Comparison of ENCODE assay signal across 1 cellular context in genomic region chr1:8259498-8260290, GRCh38.
TF ChIP-seq lines count a peak whose summit lies in the region.

No MANE protein-coding gene starts in this region.

TF ChIP-seq in HepG2, 621 proteins besides CTCF, POLR2A, EP300 and RAD21 (continued from another document and continues in another):
- TF ChIP-seq, protein P1, sequence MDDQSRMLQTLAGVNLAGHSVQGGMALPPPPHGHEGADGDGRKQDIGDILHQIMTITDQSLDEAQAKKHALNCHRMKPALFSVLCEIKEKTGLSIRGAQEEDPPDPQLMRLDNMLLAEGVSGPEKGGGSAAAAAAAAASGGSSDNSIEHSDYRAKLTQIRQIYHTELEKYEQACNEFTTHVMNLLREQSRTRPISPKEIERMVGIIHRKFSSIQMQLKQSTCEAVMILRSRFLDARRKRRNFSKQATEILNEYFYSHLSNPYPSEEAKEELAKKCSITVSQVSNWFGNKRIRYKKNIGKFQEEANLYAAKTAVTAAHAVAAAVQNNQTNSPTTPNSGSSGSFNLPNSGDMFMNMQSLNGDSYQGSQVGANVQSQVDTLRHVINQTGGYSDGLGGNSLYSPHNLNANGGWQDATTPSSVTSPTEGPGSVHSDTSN (CRISPR knock-in tag; IDR thresholded peaks at IDR 0.05; ENCODE audit: borderline replicate concordance) = no peak
- TF ChIP-seq XRCC5 (optimal IDR thresholded peaks at IDR 0.05; ENCODE audit: low read length) (peak; percentile 38), AHR (CRISPR knock-in tag; IDR thresholded peaks at IDR 0.05) (no peak), ZNF746 (CRISPR knock-in tag; IDR thresholded peaks at IDR 0.05) (no peak), XBP1 (CRISPR knock-in tag; IDR thresholded peaks at IDR 0.05) (no peak), SATB2 (CRISPR knock-in tag; IDR thresholded peaks at IDR 0.05) (no peak), CBX5 (CRISPR knock-in tag; IDR thresholded peaks at IDR 0.05; ENCODE audit: borderline replicate concordance) (peak; percentile 64; the same call in 1 of the 2 replicates), ZNF619 (CRISPR knock-in tag; IDR thresholded peaks at IDR 0.05) (0 out of 2 replicates have a peak, but pooled peaks have one; percentile 47), SRSF1 (optimal IDR thresholded peaks at IDR 0.05; ENCODE audit: low read depth, low read length) (no peak), NR0B2 (CRISPR knock-in tag; IDR thresholded peaks at IDR 0.05) (no peak), NR2F1 (CRISPR knock-in tag; IDR thresholded peaks at IDR 0.05) (peak in 1 of 2 experiments; percentile 20; a peak in 2 of 4 replicates), ZNF225 (CRISPR knock-in tag; IDR thresholded peaks at IDR 0.05) (no peak), ZNF160 (CRISPR knock-in tag; IDR thresholded peaks at IDR 0.05) (no peak; the same call in 1 of the 2 replicates), GATAD1 (CRISPR knock-in tag; IDR thresholded peaks at IDR 0.05) (no peak), CCAR2 (optimal IDR thresholded peaks at IDR 0.05; ENCODE audit: low read depth, low read length) (no peak), POGZ (CRISPR knock-in tag; IDR thresholded peaks at IDR 0.05) (no peak; the same call in 1 of the 2 replicates), NFYC (CRISPR knock-in tag; IDR thresholded peaks at IDR 0.05) (no peak), CENPBD1 (CRISPR knock-in tag; IDR thresholded peaks at IDR 0.05; ENCODE audit: borderline replicate concordance, low read depth) (no peak), GFI1 (CRISPR knock-in tag; IDR thresholded peaks at IDR 0.05; ENCODE audit: borderline replicate concordance) (no peak), MATR3 (CRISPR knock-in tag; IDR thresholded peaks at IDR 0.05) (no peak), NFE2L2 (IDR thresholded peaks at IDR 0.05; ENCODE audit: low read length) (no peak), PRDM15 (CRISPR knock-in tag; IDR thresholded peaks at IDR 0.05) (no peak), ONECUT2 (CRISPR knock-in tag; IDR thresholded peaks at IDR 0.05) (no peak), HNF4G (IDR thresholded peaks at IDR 0.05; ENCODE audit: borderline replicate concordance, low read depth, low read length) (peak; percentile 54; the same call in 1 of the 2 replicates), HNF4G (CRISPR knock-in tag; IDR thresholded peaks at IDR 0.05; ENCODE audit: borderline replicate concordance, low read depth) (no peak), ZNF775 (CRISPR knock-in tag; IDR thresholded peaks at IDR 0.05; ENCODE audit: borderline replicate concordance) (no peak), ZNF776 (CRISPR knock-in tag; IDR thresholded peaks at IDR 0.05) (no peak), ISX (CRISPR knock-in tag; conservative IDR thresholded peaks at IDR 0.05) (no peak), ZFP37 (CRISPR knock-in tag; IDR thresholded peaks at IDR 0.05; ENCODE audit: borderline replicate concordance) (no peak), KDM5B (CRISPR knock-in tag; IDR thresholded peaks at IDR 0.05; ENCODE audit: borderline replicate concordance) (no peak), KDM2A (CRISPR knock-in tag; IDR thresholded peaks at IDR 0.05; ENCODE audit: borderline replicate concordance, low read depth) (no peak), POLR2AphosphoS5 (IDR thresholded peaks at IDR 0.05; ENCODE audit: low read depth, low read length) (no peak; the same call in 1 of the 2 replicates)
- TF ChIP-seq, protein P2, sequence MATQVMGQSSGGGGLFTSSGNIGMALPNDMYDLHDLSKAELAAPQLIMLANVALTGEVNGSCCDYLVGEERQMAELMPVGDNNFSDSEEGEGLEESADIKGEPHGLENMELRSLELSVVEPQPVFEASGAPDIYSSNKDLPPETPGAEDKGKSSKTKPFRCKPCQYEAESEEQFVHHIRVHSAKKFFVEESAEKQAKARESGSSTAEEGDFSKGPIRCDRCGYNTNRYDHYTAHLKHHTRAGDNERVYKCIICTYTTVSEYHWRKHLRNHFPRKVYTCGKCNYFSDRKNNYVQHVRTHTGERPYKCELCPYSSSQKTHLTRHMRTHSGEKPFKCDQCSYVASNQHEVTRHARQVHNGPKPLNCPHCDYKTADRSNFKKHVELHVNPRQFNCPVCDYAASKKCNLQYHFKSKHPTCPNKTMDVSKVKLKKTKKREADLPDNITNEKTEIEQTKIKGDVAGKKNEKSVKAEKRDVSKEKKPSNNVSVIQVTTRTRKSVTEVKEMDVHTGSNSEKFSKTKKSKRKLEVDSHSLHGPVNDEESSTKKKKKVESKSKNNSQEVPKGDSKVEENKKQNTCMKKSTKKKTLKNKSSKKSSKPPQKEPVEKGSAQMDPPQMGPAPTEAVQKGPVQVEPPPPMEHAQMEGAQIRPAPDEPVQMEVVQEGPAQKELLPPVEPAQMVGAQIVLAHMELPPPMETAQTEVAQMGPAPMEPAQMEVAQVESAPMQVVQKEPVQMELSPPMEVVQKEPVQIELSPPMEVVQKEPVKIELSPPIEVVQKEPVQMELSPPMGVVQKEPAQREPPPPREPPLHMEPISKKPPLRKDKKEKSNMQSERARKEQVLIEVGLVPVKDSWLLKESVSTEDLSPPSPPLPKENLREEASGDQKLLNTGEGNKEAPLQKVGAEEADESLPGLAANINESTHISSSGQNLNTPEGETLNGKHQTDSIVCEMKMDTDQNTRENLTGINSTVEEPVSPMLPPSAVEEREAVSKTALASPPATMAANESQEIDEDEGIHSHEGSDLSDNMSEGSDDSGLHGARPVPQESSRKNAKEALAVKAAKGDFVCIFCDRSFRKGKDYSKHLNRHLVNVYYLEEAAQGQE (IDR thresholded peaks at IDR 0.05; ENCODE audit: borderline replicate concordance in 1 of 2, low read depth in 1 of 2, low read length in 2 of 2) = 0 out of 4 replicates have a peak, but pooled peaks of 1 of the 2 experiments have one; percentile 52
- TF ChIP-seq, protein P3, sequence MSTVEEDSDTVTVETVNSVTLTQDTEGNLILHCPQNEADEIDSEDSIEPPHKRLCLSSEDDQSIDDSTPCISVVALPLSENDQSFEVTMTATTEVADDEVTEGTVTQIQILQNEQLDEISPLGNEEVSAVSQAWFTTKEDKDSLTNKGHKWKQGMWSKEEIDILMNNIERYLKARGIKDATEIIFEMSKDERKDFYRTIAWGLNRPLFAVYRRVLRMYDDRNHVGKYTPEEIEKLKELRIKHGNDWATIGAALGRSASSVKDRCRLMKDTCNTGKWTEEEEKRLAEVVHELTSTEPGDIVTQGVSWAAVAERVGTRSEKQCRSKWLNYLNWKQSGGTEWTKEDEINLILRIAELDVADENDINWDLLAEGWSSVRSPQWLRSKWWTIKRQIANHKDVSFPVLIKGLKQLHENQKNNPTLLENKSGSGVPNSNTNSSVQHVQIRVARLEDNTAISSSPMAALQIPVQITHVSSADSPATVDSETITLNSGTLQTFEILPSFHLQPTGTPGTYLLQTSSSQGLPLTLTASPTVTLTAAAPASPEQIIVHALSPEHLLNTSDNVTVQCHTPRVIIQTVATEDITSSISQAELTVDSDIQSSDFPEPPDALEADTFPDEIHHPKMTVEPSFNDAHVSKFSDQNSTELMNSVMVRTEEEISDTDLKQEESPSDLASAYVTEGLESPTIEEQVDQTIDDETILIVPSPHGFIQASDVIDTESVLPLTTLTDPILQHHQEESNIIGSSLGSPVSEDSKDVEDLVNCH (CRISPR knock-in tag; IDR thresholded peaks at IDR 0.05) = no peak
- TF ChIP-seq, protein P4, sequence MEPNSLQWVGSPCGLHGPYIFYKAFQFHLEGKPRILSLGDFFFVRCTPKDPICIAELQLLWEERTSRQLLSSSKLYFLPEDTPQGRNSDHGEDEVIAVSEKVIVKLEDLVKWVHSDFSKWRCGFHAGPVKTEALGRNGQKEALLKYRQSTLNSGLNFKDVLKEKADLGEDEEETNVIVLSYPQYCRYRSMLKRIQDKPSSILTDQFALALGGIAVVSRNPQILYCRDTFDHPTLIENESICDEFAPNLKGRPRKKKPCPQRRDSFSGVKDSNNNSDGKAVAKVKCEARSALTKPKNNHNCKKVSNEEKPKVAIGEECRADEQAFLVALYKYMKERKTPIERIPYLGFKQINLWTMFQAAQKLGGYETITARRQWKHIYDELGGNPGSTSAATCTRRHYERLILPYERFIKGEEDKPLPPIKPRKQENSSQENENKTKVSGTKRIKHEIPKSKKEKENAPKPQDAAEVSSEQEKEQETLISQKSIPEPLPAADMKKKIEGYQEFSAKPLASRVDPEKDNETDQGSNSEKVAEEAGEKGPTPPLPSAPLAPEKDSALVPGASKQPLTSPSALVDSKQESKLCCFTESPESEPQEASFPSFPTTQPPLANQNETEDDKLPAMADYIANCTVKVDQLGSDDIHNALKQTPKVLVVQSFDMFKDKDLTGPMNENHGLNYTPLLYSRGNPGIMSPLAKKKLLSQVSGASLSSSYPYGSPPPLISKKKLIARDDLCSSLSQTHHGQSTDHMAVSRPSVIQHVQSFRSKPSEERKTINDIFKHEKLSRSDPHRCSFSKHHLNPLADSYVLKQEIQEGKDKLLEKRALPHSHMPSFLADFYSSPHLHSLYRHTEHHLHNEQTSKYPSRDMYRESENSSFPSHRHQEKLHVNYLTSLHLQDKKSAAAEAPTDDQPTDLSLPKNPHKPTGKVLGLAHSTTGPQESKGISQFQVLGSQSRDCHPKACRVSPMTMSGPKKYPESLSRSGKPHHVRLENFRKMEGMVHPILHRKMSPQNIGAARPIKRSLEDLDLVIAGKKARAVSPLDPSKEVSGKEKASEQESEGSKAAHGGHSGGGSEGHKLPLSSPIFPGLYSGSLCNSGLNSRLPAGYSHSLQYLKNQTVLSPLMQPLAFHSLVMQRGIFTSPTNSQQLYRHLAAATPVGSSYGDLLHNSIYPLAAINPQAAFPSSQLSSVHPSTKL (CRISPR knock-in tag; IDR thresholded peaks at IDR 0.05) = peak; percentile 68
- TF ChIP-seq, protein P5, sequence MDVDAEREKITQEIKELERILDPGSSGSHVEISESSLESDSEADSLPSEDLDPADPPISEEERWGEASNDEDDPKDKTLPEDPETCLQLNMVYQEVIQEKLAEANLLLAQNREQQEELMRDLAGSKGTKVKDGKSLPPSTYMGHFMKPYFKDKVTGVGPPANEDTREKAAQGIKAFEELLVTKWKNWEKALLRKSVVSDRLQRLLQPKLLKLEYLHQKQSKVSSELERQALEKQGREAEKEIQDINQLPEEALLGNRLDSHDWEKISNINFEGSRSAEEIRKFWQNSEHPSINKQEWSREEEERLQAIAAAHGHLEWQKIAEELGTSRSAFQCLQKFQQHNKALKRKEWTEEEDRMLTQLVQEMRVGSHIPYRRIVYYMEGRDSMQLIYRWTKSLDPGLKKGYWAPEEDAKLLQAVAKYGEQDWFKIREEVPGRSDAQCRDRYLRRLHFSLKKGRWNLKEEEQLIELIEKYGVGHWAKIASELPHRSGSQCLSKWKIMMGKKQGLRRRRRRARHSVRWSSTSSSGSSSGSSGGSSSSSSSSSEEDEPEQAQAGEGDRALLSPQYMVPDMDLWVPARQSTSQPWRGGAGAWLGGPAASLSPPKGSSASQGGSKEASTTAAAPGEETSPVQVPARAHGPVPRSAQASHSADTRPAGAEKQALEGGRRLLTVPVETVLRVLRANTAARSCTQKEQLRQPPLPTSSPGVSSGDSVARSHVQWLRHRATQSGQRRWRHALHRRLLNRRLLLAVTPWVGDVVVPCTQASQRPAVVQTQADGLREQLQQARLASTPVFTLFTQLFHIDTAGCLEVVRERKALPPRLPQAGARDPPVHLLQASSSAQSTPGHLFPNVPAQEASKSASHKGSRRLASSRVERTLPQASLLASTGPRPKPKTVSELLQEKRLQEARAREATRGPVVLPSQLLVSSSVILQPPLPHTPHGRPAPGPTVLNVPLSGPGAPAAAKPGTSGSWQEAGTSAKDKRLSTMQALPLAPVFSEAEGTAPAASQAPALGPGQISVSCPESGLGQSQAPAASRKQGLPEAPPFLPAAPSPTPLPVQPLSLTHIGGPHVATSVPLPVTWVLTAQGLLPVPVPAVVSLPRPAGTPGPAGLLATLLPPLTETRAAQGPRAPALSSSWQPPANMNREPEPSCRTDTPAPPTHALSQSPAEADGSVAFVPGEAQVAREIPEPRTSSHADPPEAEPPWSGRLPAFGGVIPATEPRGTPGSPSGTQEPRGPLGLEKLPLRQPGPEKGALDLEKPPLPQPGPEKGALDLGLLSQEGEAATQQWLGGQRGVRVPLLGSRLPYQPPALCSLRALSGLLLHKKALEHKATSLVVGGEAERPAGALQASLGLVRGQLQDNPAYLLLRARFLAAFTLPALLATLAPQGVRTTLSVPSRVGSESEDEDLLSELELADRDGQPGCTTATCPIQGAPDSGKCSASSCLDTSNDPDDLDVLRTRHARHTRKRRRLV (CRISPR knock-in tag; IDR thresholded peaks at IDR 0.05) = no peak
- TF ChIP-seq, protein P6, sequence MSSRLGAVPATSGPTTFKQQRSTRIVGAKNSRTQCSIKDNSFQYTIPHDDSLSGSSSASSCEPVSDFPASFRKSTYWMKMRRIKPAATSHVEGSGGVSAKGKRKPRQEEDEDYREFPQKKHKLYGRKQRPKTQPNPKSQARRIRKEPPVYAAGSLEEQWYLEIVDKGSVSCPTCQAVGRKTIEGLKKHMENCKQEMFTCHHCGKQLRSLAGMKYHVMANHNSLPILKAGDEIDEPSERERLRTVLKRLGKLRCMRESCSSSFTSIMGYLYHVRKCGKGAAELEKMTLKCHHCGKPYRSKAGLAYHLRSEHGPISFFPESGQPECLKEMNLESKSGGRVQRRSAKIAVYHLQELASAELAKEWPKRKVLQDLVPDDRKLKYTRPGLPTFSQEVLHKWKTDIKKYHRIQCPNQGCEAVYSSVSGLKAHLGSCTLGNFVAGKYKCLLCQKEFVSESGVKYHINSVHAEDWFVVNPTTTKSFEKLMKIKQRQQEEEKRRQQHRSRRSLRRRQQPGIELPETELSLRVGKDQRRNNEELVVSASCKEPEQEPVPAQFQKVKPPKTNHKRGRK (CRISPR knock-in tag; IDR thresholded peaks at IDR 0.05) = no peak
